Comparison of ENCODE assay signal across 18 cellular contexts in the genomic region with DNA sequence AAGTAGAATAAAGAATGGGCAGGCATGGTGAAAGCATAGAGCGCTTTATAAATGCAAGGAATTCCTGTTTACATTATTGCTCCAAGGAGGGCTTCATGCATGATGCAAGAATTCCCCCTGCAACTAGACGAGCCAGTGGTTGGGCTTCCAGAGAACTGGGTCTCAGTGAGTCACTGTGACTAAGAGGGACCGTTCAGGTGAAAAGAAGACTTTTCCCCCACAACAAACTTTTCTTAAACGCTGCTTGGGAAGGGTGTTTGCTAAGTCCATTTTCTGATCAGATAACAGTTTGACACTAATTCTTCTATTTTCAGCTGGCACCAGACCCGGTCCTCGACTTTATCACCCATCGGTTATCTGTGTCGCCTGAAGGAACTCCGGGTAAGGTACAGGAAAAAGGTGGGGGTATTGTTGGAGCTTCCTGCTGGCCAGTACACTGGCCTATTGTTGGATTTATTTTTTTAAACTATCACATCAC. TPM values are rescaled to one million over a fixed set of nuclear protein-coding genes. Genes with fewer than 3 reads are reported as not detected.
DNase-seq lines count a peak whose midpoint lies in the region; ATAC-seq and TF ChIP-seq lines count a peak whose summit lies in the region.
"Had no signal": no experiment of that assay in that cellular context is flagged by ENCODE, and none has a peak within 500 bp of the region (broad histone marks: within the 10 kb centered on the region; RNA-seq: fewer than 3 reads in every experiment).

No MANE protein-coding gene starts in this region.

- no peaks in the 10 kb centered on the region for H3K79me2 ChIP-seq in smooth muscle cell (ENCODE audit: low read depth)

- DNase-seq in HT1080 (ENCODE audit: low read depth) (peak; percentile 84), cardiac fibroblast (ENCODE audit: low read depth in 2 of 2) (peak; percentile 31 to 56), iPS DF 19.7 (ENCODE audit: low read depth, low spot score) (peak; percentile 23), smooth muscle cell (lab: John Stamatoyannopoulos, UW; ENCODE audit: unreplicated experiment) (no peak), CD14-positive monocyte (ENCODE audit: low spot score) (no peak), GM19238 (ENCODE audit: insufficient read length, low spot score) (no peak)
- no peak for DNase-seq in activated effector memory CD4-positive, alpha-beta T cell treated with Interleukin-2 at 50 U/mL for 16 hours
- DNase-seq: activated CD4-positive, alpha-beta T cell treated with anti-CD3 and anti-CD28 coated beads, Interleukin-2, amount 10 ng/mL, durations not matched to agents 7 days and 5 days; activated gamma-delta T cell treated with Interleukin-2 at 50 U/mL for 16 hours; GDM1; naive B cell; NCI-H1105 treated with DMSO at 0.1 percent for 48 hours; NCI-H748 treated with DMSO at 0.1 percent for 48 hours; stimulated activated CD4-positive, alpha-beta T cell treated with anti-CD3 and anti-CD28 coated beads, Interleukin-12 subunit alpha, Interleukin-12 subunit beta, amount 100 ng/mL, for 4 hours had no signal

- H3K4me3 ChIP-seq in cardiac fibroblast (replicated peaks in 1 of 2; ENCODE audit: low read depth in 2 of 2, low read length in 2 of 2), result no peak overlapping the region
- no peak overlapping the region for H3K4me3 ChIP-seq in smooth muscle cell
- H3K4me3 ChIP-seq: BLaER1 treated with 17β-estradiol and CSF1 and Interleukin-3, amounts not matched to agents 10 nM and 100 nM; coronary artery; SK-N-MC had no signal

- no peak for ATAC-seq in HG03280 (IDR thresholded peaks at IDR 0.05; ENCODE audit: unreplicated experiment)

- 38% methylated on average over 9 of the region's 9 CpGs for WGBS in smooth muscle cell (ENCODE audit: low lambda C conversion rate)

- peaks cover 4% of the 10 kb centered on the region for H3K4me1 ChIP-seq in smooth muscle cell (ENCODE audit: low read depth)
- H3K4me1 ChIP-seq: BLaER1 treated with 17β-estradiol and CSF1 and Interleukin-3, amounts not matched to agents 10 nM and 100 nM had no signal

- no peaks in the 10 kb centered on the region for H3K36me3 ChIP-seq in smooth muscle cell (ENCODE audit: low read depth)
- H3K36me3 ChIP-seq: BLaER1 treated with 17β-estradiol and CSF1 and Interleukin-3, amounts not matched to agents 10 nM and 100 nM had no signal

- H3K36me3 Mint-ChIP-seq in CD14-positive monocyte, result no peaks in the 10 kb centered on the region
- H3K36me3 Mint-ChIP-seq: naive B cell had no signal

- no peaks in the 10 kb centered on the region for H4K20me1 ChIP-seq in smooth muscle cell (ENCODE audit: low read depth)
- H4K20me1 ChIP-seq: BLaER1 treated with 17β-estradiol and CSF1 and Interleukin-3, amounts not matched to agents 10 nM and 100 nM had no signal

- H3K27ac ChIP-seq in smooth muscle cell (ENCODE audit: low read depth), result peak overlapping the region; percentile 22
- H3K27ac ChIP-seq: BLaER1 treated with 17β-estradiol and CSF1 and Interleukin-3, amounts not matched to agents 10 nM and 100 nM; SK-N-MC had no signal

- H3K9me3 Mint-ChIP-seq in CD14-positive monocyte, result peaks cover 0 to 5% (median 0%) of the 10 kb centered on the region in 7 donors
- H3K9me3 Mint-ChIP-seq: activated CD4-positive, alpha-beta T cell treated with anti-CD3 and anti-CD28 coated beads, Interleukin-2, amount 10 ng/mL, durations not matched to agents 7 days and 5 days had no signal

- no peaks in the 10 kb centered on the region for H3K9me3 ChIP-seq in smooth muscle cell (replicated peaks; ENCODE audit: low read depth)
- H3K9me3 ChIP-seq: BLaER1 treated with 17β-estradiol and CSF1 and Interleukin-3, amounts not matched to agents 10 nM and 100 nM had no signal

- TF ChIP-seq CTCF in cardiac fibroblast (IDR thresholded peaks at IDR 0.05; ENCODE audit: low read depth, low read length) (no peak), smooth muscle cell (IDR thresholded peaks at IDR 0.05; ENCODE audit: borderline replicate concordance, insufficient read depth, poor library complexity, severe bottlenecking) (no peak), CD14-positive monocyte (IDR thresholded peaks at IDR 0.05) (no peak)

- no peaks in the 10 kb centered on the region for H3K27me3 ChIP-seq in smooth muscle cell (ENCODE audit: low read depth)
- H3K27me3 ChIP-seq: BLaER1 treated with 17β-estradiol and CSF1 and Interleukin-3, amounts not matched to agents 10 nM and 100 nM had no signal

- no peak overlapping the region for H3K4me3 Mint-ChIP-seq in CD14-positive monocyte
- H3K4me3 Mint-ChIP-seq: activated CD4-positive, alpha-beta T cell treated with anti-CD3 and anti-CD28 coated beads, Interleukin-2, amount 10 ng/mL, durations not matched to agents 7 days and 5 days; naive B cell had no signal

- intact Hi-C loops in CD14-positive monocyte (cut with micrococcal nuclease), result no loop called here

- no peak overlapping the region for H3K27ac Mint-ChIP-seq in CD14-positive monocyte
- H3K27ac Mint-ChIP-seq: activated CD4-positive, alpha-beta T cell treated with anti-CD3 and anti-CD28 coated beads, Interleukin-2, amount 10 ng/mL, durations not matched to agents 7 days and 5 days had no signal

- no peak overlapping the region for H2AFZ ChIP-seq in smooth muscle cell (ENCODE audit: low read depth)

- H3K27me3 Mint-ChIP-seq in CD14-positive monocyte (ENCODE audit: low read depth in 3 of 3), result peaks cover 0 to 2% (median 1%) of the 10 kb centered on the region in 3 donors
- H3K27me3 Mint-ChIP-seq: activated CD4-positive, alpha-beta T cell treated with anti-CD3 and anti-CD28 coated beads, Interleukin-2, amount 10 ng/mL, durations not matched to agents 7 days and 5 days had no signal

- H3F3A ChIP-seq in smooth muscle cell (ENCODE audit: low read depth), result no peaks in the 10 kb centered on the region

- no peaks in the 10 kb centered on the region for H3K4me1 Mint-ChIP-seq in CD14-positive monocyte
- H3K4me1 Mint-ChIP-seq: activated CD4-positive, alpha-beta T cell treated with anti-CD3 and anti-CD28 coated beads, Interleukin-2, amount 10 ng/mL, durations not matched to agents 7 days and 5 days; naive B cell had no signal

- H3K4me2 ChIP-seq in smooth muscle cell, result peak overlapping the region; percentile 60
- H3K4me2 ChIP-seq: BLaER1 treated with 17β-estradiol and CSF1 and Interleukin-3, amounts not matched to agents 10 nM and 100 nM had no signal

- no peak overlapping the region for H3K9ac ChIP-seq in smooth muscle cell (ENCODE audit: low read depth)
- H3K9ac ChIP-seq: BLaER1 treated with 17β-estradiol and CSF1 and Interleukin-3, amounts not matched to agents 10 nM and 100 nM had no signal

RNA-seq across cellular contexts. Expression of a gene that starts 40.1 kb away (rescaled TPM):
- total RNA-seq in HT1080 (2014; rRNA removed; shearing (Covaris generic)), result 2.1 and 3.5 TPM in 2 replicates
- polyA plus RNA-seq in HT1080 (2015; cell fraction: cytosol; rRNA removed), result 0.33 and 0.50 TPM in 2 replicates
- polyA plus RNA-seq in HT1080 (2015; cell fraction: nucleus; rRNA removed), result 0.38 and 0.67 TPM in 2 replicates
- 61.5 and 89.0 TPM in 2 replicates for total RNA-seq in smooth muscle cell
- polyA plus RNA-seq in smooth muscle cell (20.9 and 30.6 TPM in 2 replicates), CD14-positive monocyte (not detected)
- total RNA-seq: activated CD4-positive, alpha-beta T cell treated with anti-CD3 and anti-CD28 coated beads, Interleukin-2, amount 10 ng/mL, durations not matched to agents 7 days and 5 days had no signal

Comparison
In these comparisons a context has a peak if more than half of its experiments do, and no peak if none do; other contexts are left out.
1. DNase-seq: peak in HT1080 (single experiment), cardiac fibroblast (2 of 2) and iPS DF 19.7 (single experiment); none in smooth muscle cell (single experiment), CD14-positive monocyte (single experiment), GM19238 (single experiment) and activated effector memory CD4-positive, alpha-beta T cell treated with Interleukin-2 at 50 U/mL for 16 hours (single experiment).
2. RNA of a gene that starts 40.1 kb away (total RNA-seq): 61.5 to 89.0 TPM in smooth muscle cell; 2.1 to 3.5 TPM in HT1080; every median in the first group is over 10 times any median in the second.